ENCODE assay signal across 9 cellular contexts in the genomic region with DNA sequence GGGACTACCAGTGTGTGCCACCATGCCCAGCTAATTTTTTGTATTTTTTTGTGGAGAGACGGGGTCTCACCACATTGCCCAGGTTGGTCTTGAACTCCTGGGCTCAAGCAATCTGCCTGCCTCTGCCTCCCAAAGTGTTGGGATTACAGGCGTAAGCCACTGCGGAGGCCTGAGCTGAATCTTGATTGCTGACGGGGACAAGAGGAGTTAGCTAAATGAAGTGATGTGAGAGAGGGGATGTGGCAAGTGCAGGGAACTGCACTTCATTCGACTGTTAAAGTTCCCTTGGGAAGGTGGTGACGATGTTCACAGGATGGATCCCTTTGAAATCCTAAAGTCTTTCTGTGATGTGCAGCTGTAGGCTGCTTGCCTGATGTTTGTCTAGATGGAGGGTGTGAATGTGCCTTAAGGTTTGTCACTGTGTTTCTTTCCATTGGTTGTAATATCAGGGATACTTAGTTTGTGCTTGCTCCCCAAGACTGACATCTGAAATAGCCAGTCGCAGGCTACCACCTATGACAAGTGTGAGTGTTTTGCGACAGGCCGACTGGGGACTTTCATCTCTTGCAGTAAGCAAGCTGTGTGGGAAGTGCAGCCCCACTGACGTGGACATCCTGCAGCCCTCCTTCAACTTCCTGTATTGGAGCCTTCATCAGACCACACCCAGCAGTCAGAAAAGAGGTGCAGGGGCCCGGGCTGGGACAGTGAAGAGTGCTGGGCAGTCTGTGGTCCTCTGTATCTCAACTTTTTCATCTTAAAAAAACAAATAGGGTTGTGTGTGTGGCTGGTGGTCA. TPM values are rescaled to one million over a fixed set of nuclear protein-coding genes. Genes with fewer than 3 reads are reported as not detected.
DNase-seq lines count a peak whose midpoint lies in the region; ATAC-seq, FAIRE-seq and TF ChIP-seq lines count a peak whose summit lies in the region.
"Had no signal": no experiment of that assay in that cellular context is flagged by ENCODE, and none has a peak within 500 bp of the region (broad histone marks: within the 10 kb centered on the region; RNA-seq: fewer than 3 reads in every experiment).

No MANE protein-coding gene starts in this region.

- H3K79me2 ChIP-seq in keratinocyte (ENCODE audit: control insufficient read depth, insufficient read depth, low read length) = no peaks in the 10 kb centered on the region

- peaks cover 0 to 9% (median 3%) of the 10 kb centered on the region in 4 donors for H3K4me1 ChIP-seq in Peyer's patch
- peaks cover 3% of the 10 kb centered on the region for H3K4me1 ChIP-seq in keratinocyte (ENCODE audit: control insufficient read depth, extremely low read depth, insufficient read depth, low read length)
- H3K4me1 ChIP-seq: SJSA1 had no signal

- ATAC-seq in GM18505 (IDR thresholded peaks at IDR 0.05; ENCODE audit: unreplicated experiment) = peak; percentile 70
- ATAC-seq in HG02852 (IDR thresholded peaks at IDR 0.05; ENCODE audit: unreplicated experiment) = peak; percentile 92

- no peaks in the 10 kb centered on the region for H3K36me3 ChIP-seq in Peyer's patch
- H3K36me3 ChIP-seq in keratinocyte (ENCODE audit: control insufficient read depth in 2 of 2, extremely low read depth in 1 of 2, insufficient read depth in 2 of 2, low read length in 2 of 2) = no peaks in the 10 kb centered on the region
- H3K36me3 ChIP-seq: SJSA1 had no signal

- dilution Hi-C loops in keratinocyte (cut with MboI; ENCODE audit: extremely low pct_ligation_motif_present, low sequenced_read_pairs) = no loop called here

- no peaks in the 10 kb centered on the region for H4K20me1 ChIP-seq in keratinocyte (ENCODE audit: control insufficient read depth, extremely low read depth, insufficient read depth, low read length)

- DNase-seq in Peyer's patch (peak; percentile 59 to 96 (median 96)), keratinocyte (ENCODE audit: low read depth, low spot score) (no peak), NCI-H2107 treated with DMSO at 0.1 percent for 48 hours (lab: John Stamatoyannopoulos, UW; ENCODE audit: unreplicated experiment) (no peak), SHP77 treated with DMSO at 0.1 percent for 48 hours (lab: John Stamatoyannopoulos, UW) (no peak)
- peak; percentile 84 for DNase-seq in activated effector memory CD4-positive, alpha-beta T cell treated with Interleukin-2 at 50 U/mL for 16 hours
- peak; percentile 75 to 86 (median 81) for DNase-seq in stimulated activated CD4-positive, alpha-beta T cell treated with anti-CD3 and anti-CD28 coated beads, TNF-alpha, amount 100 ng/mL, for 24 hours (ENCODE audit: low read depth in 3 of 3)

- H3K4me2 ChIP-seq in keratinocyte (ENCODE audit: control insufficient read depth, extremely low read depth, insufficient read depth, low read depth, low read length) = no peak overlapping the region

- H3K9ac ChIP-seq in keratinocyte (ENCODE audit: control insufficient read depth, extremely low read depth, insufficient read depth, low read length) = no peak overlapping the region

- TF ChIP-seq CTCF in Peyer's patch (IDR thresholded peaks at IDR 0.05) (no peak), keratinocyte (optimal IDR thresholded peaks at IDR 0.05 in 1 of 3, IDR thresholded peaks at IDR 0.05 in 1 of 3, conservative IDR thresholded peaks at IDR 0.05 in 1 of 3; ENCODE audit: extremely low read depth in 1 of 3, insufficient read depth in 2 of 3, low read length in 3 of 3) (no peak)

- no peaks in the 10 kb centered on the region for H3K9me1 ChIP-seq in keratinocyte (ENCODE audit: control insufficient read depth, extremely low read depth, insufficient read depth, low read length)

- no peaks in the 10 kb centered on the region for H3K9me3 ChIP-seq in Peyer's patch
- H3K9me3 ChIP-seq in keratinocyte (ENCODE audit: control insufficient read depth, low read depth, low read length) = no peaks in the 10 kb centered on the region
- H3K9me3 ChIP-seq: SJSA1 had no signal

- FAIRE-seq in keratinocyte (lab: Jason Lieb, UNC) = peak; percentile 39

- TF ChIP-seq POLR2A in GM18505 (IDR thresholded peaks at IDR 0.05; ENCODE audit: borderline replicate concordance, extremely low read depth, insufficient read depth, insufficient read length) (peak; percentile 83), Peyer's patch (IDR thresholded peaks at IDR 0.05) (peak; percentile 45 to 51)

- peak overlapping the region; percentile 49 for H2AFZ ChIP-seq in keratinocyte (ENCODE audit: control insufficient read depth, low read length)

- H3K27me3 ChIP-seq in Peyer's patch (no peaks in the 10 kb centered on the region), keratinocyte (ENCODE audit: control insufficient read depth, extremely low read depth, insufficient read depth, low read length) (no peaks in the 10 kb centered on the region)
- H3K27me3 ChIP-seq: SJSA1 had no signal

- H3K4me3 ChIP-seq in Peyer's patch (peak overlapping the region; percentile 21 to 39 (median 26)), keratinocyte (ENCODE audit: control insufficient read depth in 2 of 3, extremely low read depth in 1 of 3, insufficient read depth in 2 of 3, low read depth in 1 of 3, low read length in 3 of 3) (no peak overlapping the region)
- H3K4me3 ChIP-seq: SJSA1 had no signal

- H3K27ac ChIP-seq in Peyer's patch (peak overlapping the region; percentile 59 to 84 (median 73)), keratinocyte (ENCODE audit: control insufficient read depth, insufficient read depth, low read length) (no peak overlapping the region)
- H3K27ac ChIP-seq: SJSA1 had no signal

RNA-seq across cellular contexts. Expression of a gene that starts 19.6 kb away (rescaled TPM):
- total RNA-seq in Peyer's patch = 10 to 100 TPM in 2 of 4 donors, 1 to 10 TPM in 2; 8.1 to 20.6 (median 10.2) TPM
- polyA plus RNA-seq in keratinocyte = 3.5 to 6.3 TPM (median 4.1 TPM) in 3 replicates
- polyA plus RNA-seq in keratinocyte (2011; ENCODE audit: low read depth) = 0.40 TPM
- polyA plus RNA-seq in keratinocyte (2011; cell fraction: cytosol; rRNA removed) = 1.8 and 2.4 TPM in 2 replicates
- 7.1 and 8.3 TPM in 2 replicates for polyA plus RNA-seq in keratinocyte (2011; cell fraction: nucleus; rRNA removed)
- 0.59 and 5.2 TPM in 2 replicates for polyA plus RNA-seq in keratinocyte (2012; ENCODE audit: low replicate concordance)
- 9.2 to 15.3 TPM (median 9.9 TPM) in 3 replicates for polyA minus RNA-seq in keratinocyte
- polyA minus RNA-seq in keratinocyte (2011; cell fraction: cytosol; rRNA and poly(A)+ RNA removed) = 7.9 TPM
- 8.3 and 8.9 TPM in 2 replicates for polyA minus RNA-seq in keratinocyte (2011; cell fraction: nucleus; rRNA and poly(A)+ RNA removed)

RNA-seq across cellular contexts. Expression of a gene that starts 52.0 kb away (rescaled TPM):
- 100 to 1,000 TPM in 3 of 4 donors, 10 to 100 TPM in 1; 66.0 to 221 (median 144) TPM for total RNA-seq in Peyer's patch
- 57.5 to 68.4 TPM (median 58.4 TPM) in 3 replicates for polyA plus RNA-seq in keratinocyte
- 19.2 TPM for polyA plus RNA-seq in keratinocyte (2011; ENCODE audit: low read depth)
- 52.9 and 60.9 TPM in 2 replicates for polyA plus RNA-seq in keratinocyte (2011; cell fraction: cytosol; rRNA removed)
- 147 and 198 TPM in 2 replicates for polyA plus RNA-seq in keratinocyte (2011; cell fraction: nucleus; rRNA removed)
- polyA plus RNA-seq in keratinocyte (2012; ENCODE audit: low replicate concordance) = 66.7 and 92.1 TPM in 2 replicates
- 107 to 195 TPM (median 126 TPM) in 3 replicates for polyA minus RNA-seq in keratinocyte
- polyA minus RNA-seq in keratinocyte (2011; cell fraction: cytosol; rRNA and poly(A)+ RNA removed) = 85.4 TPM
- 171 and 181 TPM in 2 replicates for polyA minus RNA-seq in keratinocyte (2011; cell fraction: nucleus; rRNA and poly(A)+ RNA removed)

Comparison
In these comparisons a context has a peak if more than half of its experiments do, and no peak if none do; other contexts are left out.
1. DNase-seq: peak in Peyer's patch (3 of 3), activated effector memory CD4-positive, alpha-beta T cell treated with Interleukin-2 at 50 U/mL for 16 hours (single experiment) and stimulated activated CD4-positive, alpha-beta T cell treated with anti-CD3 and anti-CD28 coated beads, TNF-alpha, amount 100 ng/mL, for 24 hours (3 of 3); none in keratinocyte (single experiment), NCI-H2107 treated with DMSO at 0.1 percent for 48 hours (single experiment) and SHP77 treated with DMSO at 0.1 percent for 48 hours (single experiment).
2. H3K4me3 ChIP-seq: peak in Peyer's patch (4 of 4); none in keratinocyte (0 of 3).